ENCODE assay signal across 8 cellular contexts in genomic region chr10:49362596-49363260, GRCh38. TPM values are rescaled to one million over a fixed set of nuclear protein-coding genes. Genes with fewer than 3 reads are reported as not detected.
DNase-seq lines count a peak whose midpoint lies in the region; ATAC-seq lines count a peak whose summit lies in the region.

No MANE protein-coding gene starts in this region.

- ATAC-seq in GM19035 (IDR thresholded peaks at IDR 0.05; ENCODE audit: unreplicated experiment): peak; percentile 74
- peak; percentile 90 for ATAC-seq in HG02852 (IDR thresholded peaks at IDR 0.05; ENCODE audit: unreplicated experiment)
- no peak for ATAC-seq in sciatic nerve

- intact Hi-C loops in sciatic nerve (cut with DNase I): no loop called here
- intact Hi-C loops in cardiac septum (cut with DNase I): no loop called here

- peak; percentile 9 for DNase-seq in NOMO-1 treated with dmso at 0.1 percent for 144 hours (lab: John Stamatoyannopoulos, UW; ENCODE audit: unreplicated experiment)
- peak; percentile 47 for DNase-seq in sciatic nerve (ENCODE audit: low spot score)
- DNase-seq in cardiac septum (ENCODE audit: low spot score): no peak
- DNase-seq in SK-N-DZ (ENCODE audit: low spot score): no peak
- DNase-seq in RKO (ENCODE audit: low spot score): no peak
- no peak for DNase-seq in NCI-H524 treated with DMSO at 0.1 percent for 48 hours (lab: John Stamatoyannopoulos, UW)

RNA-seq across cellular contexts. Expression of gene DRGX, which starts 33.2 kb away (rescaled TPM):
- total RNA-seq in sciatic nerve: not detected
- total RNA-seq in cardiac septum: not detected
- polyA plus RNA-seq in SK-N-DZ (2014; cell fraction: cytosol; rRNA removed): 2.2 and 8.5 TPM in 2 replicates
- 1.8 and 2.8 TPM in 2 replicates for polyA plus RNA-seq in SK-N-DZ (2014; cell fraction: nucleus; rRNA removed)

Comparison
In these comparisons a context has a peak if more than half of its experiments do, and no peak if none do; other contexts are left out.
1. DNase-seq: peak in NOMO-1 treated with dmso at 0.1 percent for 144 hours (single experiment) and sciatic nerve (single experiment); none in cardiac septum (single experiment), SK-N-DZ (single experiment), RKO (single experiment) and NCI-H524 treated with DMSO at 0.1 percent for 48 hours (single experiment).